In genomic region chr20:32982617-32983458, GRCh38 we compare ENCODE assay signal across 1 cellular context.
TF ChIP-seq lines count a peak whose summit lies in the region.

No MANE protein-coding gene starts in this region.

TF ChIP-seq in Ishikawa, 13 proteins besides CTCF, POLR2A, EP300 and RAD21 (continued from another document):
- TF ChIP-seq USF1 (IDR thresholded peaks at IDR 0.05) (no peak), REST (IDR thresholded peaks at IDR 0.05; ENCODE audit: low read depth) (no peak)
